21 cellular contexts compared by ENCODE assay signal in genomic region chr12:85688837-85689236, GRCh38.
DNase-seq lines count a peak whose midpoint lies in the region; ATAC-seq, FAIRE-seq and TF ChIP-seq lines count a peak whose summit lies in the region.
"Had no signal": no experiment of that assay in that cellular context is flagged by ENCODE, and none has a peak within 500 bp of the region (broad histone marks: within the 10 kb centered on the region; RNA-seq: fewer than 3 reads in every experiment).

No MANE protein-coding gene starts in this region.

- TF ChIP-seq CTCF in bronchial epithelial cell (IDR thresholded peaks at IDR 0.05; ENCODE audit: insufficient read depth, low read length, severe bottlenecking) (no peak), retinal pigment epithelial cell (conservative IDR thresholded peaks at IDR 0.05; ENCODE audit: low read depth, low read length) (no peak), right lobe of liver (IDR thresholded peaks at IDR 0.05) (no peak)

- H3K27me3 ChIP-seq in HUES6 (ENCODE audit: control insufficient read depth, insufficient read depth, low read length) (no peaks in the 10 kb centered on the region), bronchial epithelial cell (ENCODE audit: control insufficient read depth, insufficient read depth, low read length) (no peaks in the 10 kb centered on the region), right lobe of liver (no peaks in the 10 kb centered on the region)
- H3K27me3 ChIP-seq: gastrocnemius medialis, right atrium auricular region, upper lobe of left lung had no signal

- CTCF ChIA-PET in T-cell (lab: Charles Lee): no interaction called here
- CTCF ChIA-PET in activated CD8-positive, alpha-beta memory T cell treated with anti-CD3 and anti-CD28 coated beads, Interleukin-2, amount 10 ng/mL, durations not matched to agents 7 days and 5 days (lab: Charles Lee): no interaction called here

- ATAC-seq in T-cell (replicated peaks in 1 of 4) (no peak), right lobe of liver (no peak)
- no peak for ATAC-seq in activated CD8-positive, alpha-beta memory T cell treated with anti-CD3 and anti-CD28 coated beads, Interleukin-2, amount 10 ng/mL, durations not matched to agents 7 days and 5 days
- ATAC-seq: gastrocnemius medialis, mucosa of descending colon had no signal

- H3K9ac ChIP-seq in HUES6 (ENCODE audit: low read length): no peak overlapping the region

- H3K4me1 ChIP-seq in HUES6 (ENCODE audit: control insufficient read depth, insufficient read depth, low read length) (0 out of 2 replicates have a peak, but pooled peaks cover 5% of the 10 kb centered on the region), right lobe of liver (no peaks in the 10 kb centered on the region)
- H3K4me1 ChIP-seq: gastrocnemius medialis, left ventricle myocardium inferior, right atrium auricular region, upper lobe of left lung had no signal

- H3K4me3 ChIP-seq in HUES6 (ENCODE audit: low read depth, low read length): no peak overlapping the region
- no peak overlapping the region for H3K4me3 ChIP-seq in bronchial epithelial cell (ENCODE audit: low read depth, low read length)
- H3K4me3 ChIP-seq in retinal pigment epithelial cell (ENCODE audit: low read length): no peak overlapping the region
- H3K4me3 ChIP-seq in right lobe of liver: no peak overlapping the region
- H3K4me3 ChIP-seq: gastrocnemius medialis, left ventricle myocardium inferior, mucosa of descending colon, right atrium auricular region, upper lobe of left lung had no signal

- H3K36me3 Mint-ChIP-seq in T-cell: no peaks in the 10 kb centered on the region
- no peaks in the 10 kb centered on the region for H3K36me3 Mint-ChIP-seq in activated CD8-positive, alpha-beta memory T cell treated with anti-CD3 and anti-CD28 coated beads, Interleukin-2, amount 10 ng/mL, durations not matched to agents 7 days and 5 days

- no peak for TF ChIP-seq POLR2A in right lobe of liver (IDR thresholded peaks at IDR 0.05)

- peaks cover 0 to 5% (median 0%) of the 10 kb centered on the region in 3 donors for H3K9me3 Mint-ChIP-seq in T-cell
- peaks cover 6% of the 10 kb centered on the region for H3K9me3 Mint-ChIP-seq in activated CD8-positive, alpha-beta memory T cell treated with anti-CD3 and anti-CD28 coated beads, Interleukin-2, amount 10 ng/mL, durations not matched to agents 7 days and 5 days (ENCODE audit: low read depth)
- H3K9me3 Mint-ChIP-seq: HFFc6 had no signal

- WGBS in right lobe of liver (ENCODE audit: insufficient coverage, low coverage, low lambda C conversion rate, missing lambda C conversion rate): 23% methylated on average over 1 of the region's 1 CpG

- H3K27ac Mint-ChIP-seq in T-cell: no peak overlapping the region
- no peak overlapping the region for H3K27ac Mint-ChIP-seq in activated CD8-positive, alpha-beta memory T cell treated with anti-CD3 and anti-CD28 coated beads, Interleukin-2, amount 10 ng/mL, durations not matched to agents 7 days and 5 days
- H3K27ac Mint-ChIP-seq: HFFc6 had no signal

- peak; percentile 18 for DNase-seq in bronchial epithelial cell (ENCODE audit: low read depth)
- peak; percentile 30 for DNase-seq in left kidney (ENCODE audit: low read depth, low spot score)
- DNase-seq in retinal pigment epithelial cell (ENCODE audit: low read depth): peak; percentile 30
- no peak for DNase-seq in T-cell
- DNase-seq in activated CD8-positive, alpha-beta memory T cell treated with anti-CD3 and anti-CD28 coated beads, Interleukin-2, amount 10 ng/mL, durations not matched to agents 7 days and 5 days: no peak
- DNase-seq in right lobe of liver: no peak
- no peak for DNase-seq in NCI-H1436 (lab: John Stamatoyannopoulos, UW)
- DNase-seq: activated gamma-delta T cell, AML-193, amniotic stem cell, gastrocnemius medialis, HFFc6, IMR-90, left ventricle myocardium inferior, mucosa of descending colon, NCI-H1417, T-helper 2 cell, upper lobe of left lung had no signal

- H3K9me3 ChIP-seq in HUES6 (ENCODE audit: control insufficient read depth, insufficient read depth, low read depth, low read length) (no peaks in the 10 kb centered on the region), right lobe of liver (no peaks in the 10 kb centered on the region)
- H3K9me3 ChIP-seq: gastrocnemius medialis, left ventricle myocardium inferior, mucosa of descending colon, right atrium auricular region, upper lobe of left lung had no signal

- POLR2A ChIA-PET in T-cell (lab: Charles Lee): no interaction called here

- no peak overlapping the region for H3K4me3 Mint-ChIP-seq in T-cell
- H3K4me3 Mint-ChIP-seq in activated CD8-positive, alpha-beta memory T cell treated with anti-CD3 and anti-CD28 coated beads, Interleukin-2, amount 10 ng/mL, durations not matched to agents 7 days and 5 days: no peak overlapping the region
- H3K4me3 Mint-ChIP-seq: HFFc6 had no signal

- H3K4me1 Mint-ChIP-seq in T-cell: no peaks in the 10 kb centered on the region
- no peaks in the 10 kb centered on the region for H3K4me1 Mint-ChIP-seq in activated CD8-positive, alpha-beta memory T cell treated with anti-CD3 and anti-CD28 coated beads, Interleukin-2, amount 10 ng/mL, durations not matched to agents 7 days and 5 days

- FAIRE-seq in bronchial epithelial cell (lab: Jason Lieb, UNC): no peak

- 0 out of 2 replicates have a peak overlapping the region, but pooled peaks have one; percentile 25 for H3K27ac ChIP-seq in HUES6 (ENCODE audit: low read depth, low read length)
- H3K27ac ChIP-seq in right lobe of liver: no peak overlapping the region
- H3K27ac ChIP-seq: gastrocnemius medialis, left ventricle myocardium inferior, right atrium auricular region, upper lobe of left lung, VCaP had no signal

- intact Hi-C loops in right lobe of liver (cut with DNase I): no loop called here

- H3K36me3 ChIP-seq in HUES6 (ENCODE audit: control insufficient read depth, insufficient read depth, low read length): no peaks in the 10 kb centered on the region
- no peaks in the 10 kb centered on the region for H3K36me3 ChIP-seq in bronchial epithelial cell (ENCODE audit: control insufficient read depth, insufficient read depth, low read length)
- no peaks in the 10 kb centered on the region for H3K36me3 ChIP-seq in right lobe of liver
- H3K36me3 ChIP-seq: gastrocnemius medialis, left ventricle myocardium inferior, right atrium auricular region, upper lobe of left lung had no signal

- H3K27me3 Mint-ChIP-seq in T-cell: no peaks in the 10 kb centered on the region
- no peaks in the 10 kb centered on the region for H3K27me3 Mint-ChIP-seq in activated CD8-positive, alpha-beta memory T cell treated with anti-CD3 and anti-CD28 coated beads, Interleukin-2, amount 10 ng/mL, durations not matched to agents 7 days and 5 days

Comparison
In these comparisons a context has a peak if more than half of its experiments do, and no peak if none do; other contexts are left out.
1. DNase-seq: peak in bronchial epithelial cell (single experiment), left kidney (single experiment) and retinal pigment epithelial cell (single experiment); none in T-cell (0 of 34), activated CD8-positive, alpha-beta memory T cell treated with anti-CD3 and anti-CD28 coated beads, Interleukin-2, amount 10 ng/mL, durations not matched to agents 7 days and 5 days (single experiment), right lobe of liver (0 of 3) and NCI-H1436 (single experiment).